ENCODE assay signal across 14 cellular contexts in the genomic region with DNA sequence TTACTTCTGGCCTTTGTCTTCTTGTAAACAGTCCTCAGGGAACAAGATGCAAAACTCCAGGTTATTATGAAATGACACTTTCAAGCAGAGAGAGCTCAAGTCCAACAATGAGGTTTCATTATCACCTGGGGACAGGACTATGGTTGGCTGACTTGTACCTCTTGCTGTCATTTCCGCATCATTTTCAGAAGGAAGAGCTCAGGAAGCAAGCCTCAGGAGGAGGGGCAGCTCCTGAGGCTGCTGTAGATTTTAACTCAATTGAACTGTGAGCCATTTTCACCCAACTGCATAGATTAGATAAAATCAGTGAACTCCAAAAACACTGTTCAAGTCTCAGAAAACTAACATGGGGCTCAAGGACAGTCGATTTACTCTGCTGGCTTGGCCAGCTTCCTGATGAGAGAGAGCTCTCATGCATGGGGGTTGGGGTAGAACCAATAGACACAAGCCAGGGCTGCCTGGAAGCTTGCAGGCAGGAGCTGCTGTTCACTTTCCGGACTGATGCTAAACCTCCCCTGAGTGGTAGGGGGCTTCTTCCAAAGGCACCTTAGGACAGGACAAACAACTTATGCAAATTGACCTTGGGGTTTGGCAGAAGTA.
A peak's percentile ranks its signal among the peaks of the same experiment; 100 is the strongest.
DNase-seq lines count a peak whose midpoint lies in the region; ATAC-seq and TF ChIP-seq lines count a peak whose summit lies in the region.
"Had no signal": no experiment of that assay in that cellular context is flagged by ENCODE, and none has a peak within 500 bp of the region (broad histone marks: within the 10 kb centered on the region; RNA-seq: fewer than 3 reads in every experiment).

No MANE protein-coding gene starts in this region.

- H3K4me3 ChIP-seq in parathyroid adenoma (ENCODE audit: low read depth, low read length), result no peak overlapping the region
- H3K4me3 ChIP-seq: ascending aorta, GM23338 had no signal

- peaks cover 6% of the 10 kb centered on the region for H3K27me3 Mint-ChIP-seq in T-helper 2 cell treated with Interferon-gamma antibody and Interleukin-4, amounts not matched to agents 5 μg/mL and 100 μg/mL, for 36 hours (ENCODE audit: low read depth)

- no peak overlapping the region for H3K27ac ChIP-seq in parathyroid adenoma
- H3K27ac ChIP-seq: ascending aorta had no signal

- H3K9me3 Mint-ChIP-seq in T-helper 2 cell treated with Interferon-gamma antibody and Interleukin-4, amounts not matched to agents 5 μg/mL and 100 μg/mL, for 36 hours, result no peaks in the 10 kb centered on the region
- H3K9me3 Mint-ChIP-seq: GM23338 had no signal

- no peaks in the 10 kb centered on the region for H3K4me1 ChIP-seq in parathyroid adenoma
- H3K4me1 ChIP-seq: ascending aorta had no signal

- H3K9ac ChIP-seq in parathyroid adenoma, result no peak overlapping the region
- H3K9ac ChIP-seq: SK-N-SH had no signal

- no peaks in the 10 kb centered on the region for H3K36me3 Mint-ChIP-seq in T-helper 2 cell treated with Interferon-gamma antibody and Interleukin-4, amounts not matched to agents 5 μg/mL and 100 μg/mL, for 36 hours (ENCODE audit: low read depth)

- H3K4me1 Mint-ChIP-seq in T-helper 2 cell treated with Interferon-gamma antibody and Interleukin-4, amounts not matched to agents 5 μg/mL and 100 μg/mL, for 36 hours (ENCODE audit: low read depth), result no peaks in the 10 kb centered on the region

- peak overlapping the region; percentile 64 for H2AFZ ChIP-seq in parathyroid adenoma
- H2AFZ ChIP-seq: GM23338 had no signal

- no peak for DNase-seq in activated CD4-positive, CD25-positive, alpha-beta regulatory T cell (lab: John Stamatoyannopoulos, UW)
- DNase-seq in NCI-H774 (lab: John Stamatoyannopoulos, UW), result no peak
- DNase-seq in T-helper 2 cell treated with Interferon-gamma antibody and Interleukin-4, amounts not matched to agents 5 μg/mL and 100 μg/mL, for 36 hours (ENCODE audit: low spot score), result no peak
- DNase-seq: activated T-cell treated with anti-CD3 and anti-CD28 coated beads, Interleukin-2, amount 50 U/mL, for 72 hours; effector CD8-positive, alpha-beta T cell; NCI-H1048; right cardiac atrium; SK-N-SH had no signal

- no peaks in the 10 kb centered on the region for H3K27me3 ChIP-seq in parathyroid adenoma (ENCODE audit: control insufficient read depth, insufficient read depth, low read length)
- H3K27me3 ChIP-seq: ascending aorta had no signal

- H3K9me3 ChIP-seq in parathyroid adenoma (ENCODE audit: control insufficient read depth, low read length), result no peaks in the 10 kb centered on the region
- H3K9me3 ChIP-seq: ascending aorta, SK-N-SH had no signal

- H3K36me3 ChIP-seq in parathyroid adenoma (ENCODE audit: control insufficient read depth, insufficient read depth, low read length), result no peaks in the 10 kb centered on the region
- H3K36me3 ChIP-seq: ascending aorta had no signal

- no peak overlapping the region for H3K4me2 ChIP-seq in parathyroid adenoma (ENCODE audit: low read length)
- H3K4me2 ChIP-seq: GM23338, SK-N-SH had no signal

- no peak overlapping the region for H3K4me3 Mint-ChIP-seq in T-helper 2 cell treated with Interferon-gamma antibody and Interleukin-4, amounts not matched to agents 5 μg/mL and 100 μg/mL, for 36 hours
- H3K4me3 Mint-ChIP-seq: activated T-cell treated with anti-CD3 and anti-CD28 coated beads, Interleukin-2, amount 50 U/mL, for 72 hours; GM23338 had no signal

- peak; percentile 45 for ATAC-seq in GM19023 (IDR thresholded peaks at IDR 0.05; ENCODE audit: unreplicated experiment)
- peak; percentile 64 for ATAC-seq in GM21717 (IDR thresholded peaks at IDR 0.05; ENCODE audit: unreplicated experiment)
- peak; percentile 52 for ATAC-seq in HG03159 (IDR thresholded peaks at IDR 0.05; ENCODE audit: unreplicated experiment)
- ATAC-seq: activated T-cell treated with anti-CD3 and anti-CD28 coated beads, Interleukin-2, amount 50 U/mL, for 72 hours; GM23338; right cardiac atrium had no signal

- no peak overlapping the region for H3K27ac Mint-ChIP-seq in T-helper 2 cell treated with Interferon-gamma antibody and Interleukin-4, amounts not matched to agents 5 μg/mL and 100 μg/mL, for 36 hours
- H3K27ac Mint-ChIP-seq: activated T-cell treated with anti-CD3 and anti-CD28 coated beads, Interleukin-2, amount 50 U/mL, for 72 hours; GM23338 had no signal

- no peak for TF ChIP-seq CTCF in parathyroid adenoma (IDR thresholded peaks at IDR 0.05)

- no peaks in the 10 kb centered on the region for H3K79me2 ChIP-seq in parathyroid adenoma
